ENCODE assay signal across 23 cellular contexts in genomic region chr21:46125846-46126301, GRCh38. TPM values are rescaled to one million over a fixed set of nuclear protein-coding genes. Genes with fewer than 3 reads are reported as not detected.
DNase-seq lines count a peak whose midpoint lies in the region; ATAC-seq and TF ChIP-seq lines count a peak whose summit lies in the region.
"Had no signal": no experiment of that assay in that cellular context is flagged by ENCODE, and none has a peak within 500 bp of the region (broad histone marks: within the 10 kb centered on the region; RNA-seq: fewer than 3 reads in every experiment).

No MANE protein-coding gene starts in this region.

- H3K27me3 ChIP-seq in Peyer's patch (no peaks in the 10 kb centered on the region), stomach (no peaks in the 10 kb centered on the region)
- H3K27me3 ChIP-seq: spleen had no signal

- no peak for ATAC-seq in activated T-cell treated with anti-CD3 and anti-CD28 coated beads, Interleukin-2, amount 50 U/mL, for 4 hours
- ATAC-seq in left colon (no peak), GM18868 (IDR thresholded peaks at IDR 0.05; ENCODE audit: unreplicated experiment) (no peak)
- ATAC-seq: activated CD8-positive, alpha-beta T cell treated with anti-CD3 and anti-CD28 coated beads, Interleukin-2, amount 10 ng/mL, durations not matched to agents 7 days and 5 days; mucosa of descending colon had no signal

- H3K4me3 Mint-ChIP-seq in activated T-cell treated with anti-CD3 and anti-CD28 coated beads, Interleukin-2, amount 50 U/mL, for 4 hours, result no peak overlapping the region
- H3K4me3 Mint-ChIP-seq: activated CD8-positive, alpha-beta T cell treated with anti-CD3 and anti-CD28 coated beads, Interleukin-2, amount 10 ng/mL, durations not matched to agents 7 days and 5 days; CD4-positive, alpha-beta T cell; stimulated activated memory B cell treated with anti-CD40 and anti-IgM and Interleukin-4, amounts not matched to agents 10 μg/mL and 1 μg/mL and 100 μg/mL, for 72 hours; type B pancreatic cell had no signal

- no peaks in the 10 kb centered on the region for H3K27me3 Mint-ChIP-seq in activated T-cell treated with anti-CD3 and anti-CD28 coated beads, Interleukin-2, amount 50 U/mL, for 4 hours (ENCODE audit: low read depth)
- H3K27me3 Mint-ChIP-seq: CD4-positive, alpha-beta T cell; stimulated activated memory B cell treated with anti-CD40 and anti-IgM and Interleukin-4, amounts not matched to agents 10 μg/mL and 1 μg/mL and 100 μg/mL, for 72 hours; type B pancreatic cell had no signal

- TF ChIP-seq EP300 in stomach (IDR thresholded peaks at IDR 0.05), result no peak

- intact Hi-C loops in left colon (cut with DNase I, micrococcal nuclease) (loop anchor here in 1 of 2 donors (10.0 kb wide), 1 partner anchor 141 kb away; the partner anchor contains the start of gene COL6A1), stomach (cut with DNase I; ENCODE audit: low total_unique reads) (loop anchor here (10.0 kb wide), 1 partner anchor 131 kb away; no protein-coding TSS in a partner anchor)

- peaks cover 0 to 19% (median 0%) of the 10 kb centered on the region in 3 donors for H3K36me3 ChIP-seq in Peyer's patch
- H3K36me3 ChIP-seq in stomach, result peaks cover 32 to 88% (median 72%) of the 10 kb centered on the region in 4 donors

- no peaks in the 10 kb centered on the region for H3K4me1 Mint-ChIP-seq in activated T-cell treated with anti-CD3 and anti-CD28 coated beads, Interleukin-2, amount 50 U/mL, for 4 hours (ENCODE audit: low read depth)
- H3K4me1 Mint-ChIP-seq: stimulated activated memory B cell treated with anti-CD40 and anti-IgM and Interleukin-4, amounts not matched to agents 10 μg/mL and 1 μg/mL and 100 μg/mL, for 72 hours had no signal

- no peak for TF ChIP-seq CTCF in Peyer's patch (IDR thresholded peaks at IDR 0.05)
- TF ChIP-seq CTCF in stomach (IDR thresholded peaks at IDR 0.05), result no peak

- 86 to 92% (median 90%) methylated on average over 45 to 47 of the region's 47 CpGs for WGBS in stomach, 5 donors

- no peak overlapping the region for H3K27ac ChIP-seq in Peyer's patch
- H3K27ac ChIP-seq in stomach, result no peak overlapping the region
- H3K27ac ChIP-seq: spleen had no signal

- peak; percentile 3 for DNase-seq in activated T-cell treated with anti-CD3 and anti-CD28 coated beads, Interleukin-2, amount 50 U/mL, for 4 hours
- DNase-seq in activated T-cell treated with anti-CD3 and anti-CD28 coated beads for 4 hours, result no peak
- peak in 2 of 3 donors; percentile 42 to 45 for DNase-seq in Peyer's patch
- peak; percentile 3 to 24 for DNase-seq in left colon
- DNase-seq in stomach, result peak; percentile 20
- DNase-seq in NK-92 treated with Interleukin-12 subunit alpha and Interleukin-12 subunit beta, amount 100 ng/mL, for 24 hours (lab: John Stamatoyannopoulos, UW), result no peak
- no peak for DNase-seq in ecto neural progenitor cell (ENCODE audit: low spot score)
- DNase-seq: activated CD8-positive, alpha-beta T cell treated with anti-CD3 and anti-CD28 coated beads, Interleukin-2, amount 10 ng/mL, durations not matched to agents 7 days and 5 days; DND-41; NCI-H1048; NCI-H2081 treated with DMSO at 0.1 percent for 48 hours; NCI-H524 treated with DMSO at 0.1 percent for 48 hours; nucleus accumbens; OCI-M1 had no signal

- H3K4me1 ChIP-seq in Peyer's patch (no peaks in the 10 kb centered on the region), stomach (no peaks in the 10 kb centered on the region)

- no peaks in the 10 kb centered on the region for H3K9me3 Mint-ChIP-seq in activated T-cell treated with anti-CD3 and anti-CD28 coated beads, Interleukin-2, amount 50 U/mL, for 4 hours
- H3K9me3 Mint-ChIP-seq: CD4-positive, alpha-beta T cell; type B pancreatic cell had no signal

- TF ChIP-seq POLR2A in Peyer's patch (IDR thresholded peaks at IDR 0.05), result no peak
- no peak for TF ChIP-seq POLR2A in stomach (IDR thresholded peaks at IDR 0.05)

- H3K4me3 ChIP-seq in Peyer's patch, result no peak overlapping the region
- H3K4me3 ChIP-seq in stomach, result no peak overlapping the region
- H3K4me3 ChIP-seq: mucosa of descending colon, spleen had no signal

- H3K9me3 ChIP-seq in Peyer's patch, result no peaks in the 10 kb centered on the region
- H3K9me3 ChIP-seq in stomach, result no peaks in the 10 kb centered on the region
- H3K9me3 ChIP-seq: mucosa of descending colon, SK-N-SH, spleen had no signal

- no peaks in the 10 kb centered on the region for H3K36me3 Mint-ChIP-seq in activated T-cell treated with anti-CD3 and anti-CD28 coated beads, Interleukin-2, amount 50 U/mL, for 4 hours (ENCODE audit: insufficient read depth)
- H3K36me3 Mint-ChIP-seq: stimulated activated memory B cell treated with anti-CD40 and anti-IgM and Interleukin-4, amounts not matched to agents 10 μg/mL and 1 μg/mL and 100 μg/mL, for 72 hours had no signal

RNA-seq across cellular contexts. Expression of gene COL6A2, which starts 28.0 kb away (rescaled TPM):
- 1 to 10 TPM; 4.8 to 7.7 (median 5.7) TPM for total RNA-seq in activated T-cell treated with anti-CD3 and anti-CD28 coated beads, Interleukin-2, amount 50 U/mL, for 4 hours
- 1,000 to 10,000 TPM in 1 of 4 donors, 100 to 1,000 TPM in 2, 10 to 100 TPM in 1; 59.9 to 1,087 (median 166) TPM for total RNA-seq in Peyer's patch
- total RNA-seq in left colon, result 100 to 1,000 TPM in 1 of 2 donors, 10 to 100 TPM in 1; 65.5 to 193 TPM
- 1,000 to 10,000 TPM in 1 of 5 donors, 100 to 1,000 TPM in 4; 351 to 3,737 (median 491) TPM for total RNA-seq in stomach
- 100 to 1,000 TPM in 2 of 3 donors, 10 to 100 TPM in 1; 79.3 to 246 (median 113) TPM for polyA plus RNA-seq in stomach

RNA-seq across cellular contexts. Expression of gene FTCD, which starts 29.5 kb away (rescaled TPM):
- total RNA-seq in activated T-cell treated with anti-CD3 and anti-CD28 coated beads, Interleukin-2, amount 50 U/mL, for 4 hours, result under 1 TPM; 0.33 to 0.71 (median 0.40) TPM
- total RNA-seq in Peyer's patch (1 to 10 TPM in 1 of 4 donors, under 1 TPM in 1, not detected in 2; 0.67 to 1.0 TPM), left colon (under 1 TPM; 0.22 to 0.52 TPM), stomach (1 to 10 TPM in 2 of 5 donors, not detected in 3; 1.3 to 6.7 TPM)
- polyA plus RNA-seq in stomach, result 1 to 10 TPM in 1 of 3 donors, under 1 TPM in 2; 0.25 to 2.4 (median 0.53) TPM
- total RNA-seq: dermis microvascular lymphatic vessel endothelial cell had no signal
- polyA plus RNA-seq: keratinocyte had no signal

RNA-seq across cellular contexts. Expression of gene SPATC1L, which starts 58.4 kb away (rescaled TPM):
- total RNA-seq in activated T-cell treated with anti-CD3 and anti-CD28 coated beads, Interleukin-2, amount 50 U/mL, for 4 hours, result 10 to 100 TPM in 2 of 3 donors, 1 to 10 TPM in 1; 6.8 to 17.5 (median 10.6) TPM
- 10 to 100 TPM in 1 of 4 donors, 1 to 10 TPM in 3; 1.1 to 13.2 (median 2.6) TPM for total RNA-seq in Peyer's patch
- 1 to 10 TPM; 5.9 to 8.0 TPM for total RNA-seq in left colon
- 10 to 100 TPM in 2 of 5 donors, 1 to 10 TPM in 1, under 1 TPM in 1, not detected in 1; 0.72 to 26.4 (median 8.0) TPM for total RNA-seq in stomach
- polyA plus RNA-seq in stomach, result 10 to 100 TPM in 2 of 3 donors, 1 to 10 TPM in 1; 7.0 to 14.2 (median 13.7) TPM

Comparison
In these comparisons a context has a peak if more than half of its experiments do, and no peak if none do; other contexts are left out.
1. DNase-seq: peak in activated T-cell treated with anti-CD3 and anti-CD28 coated beads, Interleukin-2, amount 50 U/mL, for 4 hours (single experiment), Peyer's patch (2 of 3), left colon (2 of 2) and stomach (single experiment); none in activated T-cell treated with anti-CD3 and anti-CD28 coated beads for 4 hours (single experiment), NK-92 treated with Interleukin-12 subunit alpha and Interleukin-12 subunit beta, amount 100 ng/mL, for 24 hours (single experiment) and ecto neural progenitor cell (single experiment).
2. RNA of gene COL6A2, which starts 28.0 kb away (total RNA-seq): 351 to 3,737 TPM in stomach, 59.9 to 1,087 TPM in Peyer's patch and 65.5 to 193 TPM in left colon; 4.8 to 7.7 TPM in activated T-cell treated with anti-CD3 and anti-CD28 coated beads, Interleukin-2, amount 50 U/mL, for 4 hours; every median in the first group is over 4 times any median in the second.